7 cellular contexts compared by ENCODE assay signal in genomic region chr12:18158774-18159557, GRCh38.
DNase-seq lines count a peak whose midpoint lies in the region; ATAC-seq lines count a peak whose summit lies in the region.

No MANE protein-coding gene starts in this region.

- DNase-seq in COLO829 (ENCODE audit: low spot score) (peak; percentile 20), left lobe of liver (ENCODE audit: low spot score) (no peak), DMS153 (lab: John Stamatoyannopoulos, UW) (no peak), GM19238 (ENCODE audit: insufficient read length, low spot score) (no peak)
- DNase-seq in Jurkat, Clone E6-1 (ENCODE audit: low read depth, low spot score) = peak; percentile 41
- peak; percentile 18 for DNase-seq in activated naive CD8-positive, alpha-beta T cell treated with anti-CD3 and anti-CD28 coated beads, Interleukin-2, amount 50 U/mL, for 24 hours

- no peaks in the 10 kb centered on the region for H3K4me1 Mint-ChIP-seq in activated naive CD8-positive, alpha-beta T cell treated with anti-CD3 and anti-CD28 coated beads, Interleukin-2, amount 50 U/mL, for 24 hours

- H3K4me3 Mint-ChIP-seq in activated naive CD8-positive, alpha-beta T cell treated with anti-CD3 and anti-CD28 coated beads, Interleukin-2, amount 50 U/mL, for 24 hours = no peak overlapping the region

- H3K9me3 Mint-ChIP-seq in activated naive CD8-positive, alpha-beta T cell treated with anti-CD3 and anti-CD28 coated beads, Interleukin-2, amount 50 U/mL, for 24 hours = no peaks in the 10 kb centered on the region

- H3K4me3 ChIP-seq in Jurkat, Clone E6-1 (ENCODE audit: low read length) = no peak overlapping the region

- ATAC-seq in GM18502 (IDR thresholded peaks at IDR 0.05; ENCODE audit: poor library complexity, unreplicated experiment) (peak; percentile 88), left lobe of liver (peak; percentile 55)
- peak; percentile 59 for ATAC-seq in activated naive CD8-positive, alpha-beta T cell treated with anti-CD3 and anti-CD28 coated beads, Interleukin-2, amount 50 U/mL, for 24 hours

- no peaks in the 10 kb centered on the region for H3K36me3 Mint-ChIP-seq in activated naive CD8-positive, alpha-beta T cell treated with anti-CD3 and anti-CD28 coated beads, Interleukin-2, amount 50 U/mL, for 24 hours (ENCODE audit: low read depth)

- H3K27me3 Mint-ChIP-seq in activated naive CD8-positive, alpha-beta T cell treated with anti-CD3 and anti-CD28 coated beads, Interleukin-2, amount 50 U/mL, for 24 hours = no peaks in the 10 kb centered on the region

- no peak overlapping the region for H3K27ac Mint-ChIP-seq in activated naive CD8-positive, alpha-beta T cell treated with anti-CD3 and anti-CD28 coated beads, Interleukin-2, amount 50 U/mL, for 24 hours

Comparison
In these comparisons a context has a peak if more than half of its experiments do, and no peak if none do; other contexts are left out.
1. DNase-seq: peak in COLO829 (single experiment), Jurkat, Clone E6-1 (single experiment) and activated naive CD8-positive, alpha-beta T cell treated with anti-CD3 and anti-CD28 coated beads, Interleukin-2, amount 50 U/mL, for 24 hours (single experiment); none in left lobe of liver (single experiment), DMS153 (single experiment) and GM19238 (single experiment).
2. Peak in every context shown above with its lines, with median percentiles within 50 percentile points of each other: ATAC-seq.